ENCODE assay signal across 21 cellular contexts in genomic region chr18:49819071-49819662, GRCh38. TPM values are rescaled to one million over a fixed set of nuclear protein-coding genes. Genes with fewer than 3 reads are reported as not detected.
A peak's percentile ranks its signal among the peaks of the same experiment; 100 is the strongest.
DNase-seq lines count a peak whose midpoint lies in the region; ATAC-seq and TF ChIP-seq lines count a peak whose summit lies in the region.
"Had no signal": no experiment of that assay in that cellular context is flagged by ENCODE, and none has a peak within 500 bp of the region (broad histone marks: within the 10 kb centered on the region; RNA-seq: fewer than 3 reads in every experiment).

No MANE protein-coding gene starts in this region.

- no peak overlapping the region for H4K91ac ChIP-seq in H9 (ENCODE audit: insufficient read length, low read depth, low read length)

- H3K79me1 ChIP-seq in H9 (ENCODE audit: insufficient read depth, low read depth, low read length, poor library complexity, severe bottlenecking), result no peaks in the 10 kb centered on the region

- H3K36me3 Mint-ChIP-seq in activated T-cell treated with anti-CD3 and anti-CD28 coated beads, Interleukin-2, amount 50 U/mL, for 24 hours (ENCODE audit: low read depth), result peaks cover 14% of the 10 kb centered on the region
- peaks cover 3 to 13% (median 9%) of the 10 kb centered on the region in 3 experiments for H3K36me3 Mint-ChIP-seq in H9 (ENCODE audit: insufficient read depth in 1 of 3, low read depth in 3 of 3)
- peaks cover 6 to 25% of the 10 kb centered on the region in 2 donors for H3K36me3 Mint-ChIP-seq in activated naive CD4-positive, alpha-beta T cell treated with anti-CD3 and anti-CD28 coated beads, Interleukin-2, amount 50 U/mL, for 72 hours
- H3K36me3 Mint-ChIP-seq in natural killer cell, result no peaks in the 10 kb centered on the region

- no peaks in the 10 kb centered on the region for H4K20me1 ChIP-seq in H9 (ENCODE audit: control insufficient read depth, insufficient read depth, insufficient read length)

- H3K4me2 ChIP-seq in H9 (ENCODE audit: insufficient read depth, insufficient read length, low read length), result no peak overlapping the region

- no peak overlapping the region for H3K14ac ChIP-seq in H9 (ENCODE audit: insufficient read depth, low read length)

- no peaks in the 10 kb centered on the region for H3K23me2 ChIP-seq in H9 (ENCODE audit: insufficient read length, low read depth, low read length, poor library complexity, severe bottlenecking)

- H3K9me3 Mint-ChIP-seq in activated T-cell treated with anti-CD3 and anti-CD28 coated beads, Interleukin-2, amount 50 U/mL, for 24 hours, result no peaks in the 10 kb centered on the region
- H3K9me3 Mint-ChIP-seq in H9, result peaks cover 0 to under 1% of the 10 kb centered on the region in 2 experiments; a peak in 1 of 5 replicates
- no peaks in the 10 kb centered on the region for H3K9me3 Mint-ChIP-seq in activated naive CD4-positive, alpha-beta T cell treated with anti-CD3 and anti-CD28 coated beads, Interleukin-2, amount 50 U/mL, for 72 hours
- H3K9me3 Mint-ChIP-seq in natural killer cell, result no peaks in the 10 kb centered on the region
- H3K9me3 Mint-ChIP-seq: endodermal cell had no signal

- no peak overlapping the region for H3K9ac ChIP-seq in H9 (ENCODE audit: extremely low read depth, insufficient read length, low read length)

- H2BK5ac ChIP-seq in H9 (ENCODE audit: insufficient read length, low read length), result no peak overlapping the region

- H3T11ph ChIP-seq in H9 (ENCODE audit: low read length), result no peak overlapping the region

- no peak overlapping the region for H2AFZ ChIP-seq in H9 (ENCODE audit: low read length)

- H2BK15ac ChIP-seq in H9 (ENCODE audit: low read depth, low read length), result no peak overlapping the region

- H3K4me3 Mint-ChIP-seq in activated T-cell treated with anti-CD3 and anti-CD28 coated beads, Interleukin-2, amount 50 U/mL, for 24 hours, result peak overlapping the region; percentile 19
- no peak overlapping the region for H3K4me3 Mint-ChIP-seq in H9
- H3K4me3 Mint-ChIP-seq in natural killer cell, result peak overlapping the region; percentile 69
- H3K4me3 Mint-ChIP-seq: endodermal cell had no signal

- no CpG with 5 or more reads among the region's 5 CpGs for WGBS in H9 (ENCODE audit: extremely low coverage, insufficient read length, low lambda C conversion rate)

- no peaks in the 10 kb centered on the region for H3K4me1 ChIP-seq in H9 (ENCODE audit: insufficient read depth, low read length)
- H3K4me1 ChIP-seq: psoas muscle had no signal

- TF ChIP-seq CTCF in H9 (conservative IDR thresholded peaks at IDR 0.05) (no peak), natural killer cell (IDR thresholded peaks at IDR 0.05) (no peak)

- H2AK5ac ChIP-seq in H9 (ENCODE audit: insufficient read length, low read length), result no peak overlapping the region

- no peak overlapping the region for H2BK20ac ChIP-seq in H9 (ENCODE audit: low read depth, low read length, poor library complexity, severe bottlenecking)

- H3K4ac ChIP-seq in H9 (ENCODE audit: low read depth, low read length), result no peak overlapping the region

- H3K4me1 Mint-ChIP-seq in activated T-cell treated with anti-CD3 and anti-CD28 coated beads, Interleukin-2, amount 50 U/mL, for 24 hours (ENCODE audit: low read depth), result peaks cover 59% of the 10 kb centered on the region
- H3K4me1 Mint-ChIP-seq in H9 (peaks cover 5 to 9% of the 10 kb centered on the region in 2 experiments), natural killer cell (peaks cover 78 to 87% of the 10 kb centered on the region in 2 donors)

- no peaks in the 10 kb centered on the region for H3K79me2 ChIP-seq in H9 (ENCODE audit: insufficient read depth, low read length)

- H3K18ac ChIP-seq in H9 (ENCODE audit: insufficient read length, low read depth, low read length), result no peak overlapping the region

- no peaks in the 10 kb centered on the region for H3K27me3 Mint-ChIP-seq in activated T-cell treated with anti-CD3 and anti-CD28 coated beads, Interleukin-2, amount 50 U/mL, for 24 hours
- H3K27me3 Mint-ChIP-seq in H9 (ENCODE audit: low read depth) (no peaks in the 10 kb centered on the region), natural killer cell (ENCODE audit: low read depth in 2 of 2) (no peaks in the 10 kb centered on the region)

- H3K27ac Mint-ChIP-seq in activated T-cell treated with anti-CD3 and anti-CD28 coated beads, Interleukin-2, amount 50 U/mL, for 24 hours, result peak overlapping the region; percentile 88
- H3K27ac Mint-ChIP-seq in H9, result peak overlapping the region in 1 of 3 experiments; percentile 83; a peak in 1 of 7 replicates
- peak overlapping the region; percentile 77 to 93 for H3K27ac Mint-ChIP-seq in activated naive CD4-positive, alpha-beta T cell treated with anti-CD3 and anti-CD28 coated beads, Interleukin-2, amount 50 U/mL, for 72 hours
- H3K27ac Mint-ChIP-seq in natural killer cell, result peak overlapping the region; percentile 77 to 93

- intact Hi-C loops in natural killer cell (cut with micrococcal nuclease) (loop anchor here (10.0 kb wide), 2 partner anchors 874 to 984 kb away; no protein-coding TSS in a partner anchor), Right ventricle myocardium superior (cut with DNase I) (no loop called here)

- H4K5ac ChIP-seq in H9 (ENCODE audit: insufficient read length, low read depth, low read length), result no peak overlapping the region

- H3K27me3 ChIP-seq in H9 (ENCODE audit: insufficient read depth, low read length), result no peaks in the 10 kb centered on the region
- H3K27me3 ChIP-seq: body of pancreas, left lung had no signal

- H2BK120ac ChIP-seq in H9 (ENCODE audit: low read depth, low read length, poor library complexity, severe bottlenecking), result no peak overlapping the region

- ATAC-seq in activated naive CD4-positive, alpha-beta T cell treated with anti-CD3 and anti-CD28 coated beads, Interleukin-2, amount 50 U/mL, for 72 hours, result no peak
- ATAC-seq in natural killer cell (no peak), GM19467 (IDR thresholded peaks at IDR 0.05; ENCODE audit: unreplicated experiment) (no peak), Right ventricle myocardium superior (ENCODE audit: poor library complexity) (no peak), GM19035 (IDR thresholded peaks at IDR 0.05; ENCODE audit: unreplicated experiment) (no peak)
- ATAC-seq: body of pancreas, psoas muscle had no signal

- peak overlapping the region; percentile 27 for H3K27ac ChIP-seq in H9 (ENCODE audit: insufficient read length, low read depth, low read length)
- H3K27ac ChIP-seq: body of pancreas, left lung, psoas muscle, RWPE1 had no signal

- H3K23ac ChIP-seq in H9 (ENCODE audit: insufficient read length, low read depth, low read length), result no peak overlapping the region

- no peak overlapping the region for H3K56ac ChIP-seq in H9 (ENCODE audit: insufficient read length, low read depth, low read length)

- H4K8ac ChIP-seq in H9 (replicated peaks; ENCODE audit: insufficient read length, low read depth, low read length), result no peak overlapping the region

- no peaks in the 10 kb centered on the region for H3K9me3 ChIP-seq in H9 (ENCODE audit: control insufficient read depth, low read depth, low read length)
- H3K9me3 ChIP-seq: body of pancreas, left lung, psoas muscle had no signal

- no peak overlapping the region for H2BK12ac ChIP-seq in H9 (ENCODE audit: insufficient read length, low read depth, low read length)

- no peak for DNase-seq in activated T-cell treated with anti-CD3 and anti-CD28 coated beads, Interleukin-2, amount 50 U/mL, for 24 hours
- no peak for DNase-seq in activated T-cell treated with anti-CD3 and anti-CD28 coated beads for 4 hours
- DNase-seq in H9, result no peak
- no peak for DNase-seq in activated naive CD4-positive, alpha-beta T cell treated with anti-CD3 and anti-CD28 coated beads, Interleukin-2, amount 50 U/mL, for 72 hours (ENCODE audit: low spot score in 2 of 2)
- DNase-seq in natural killer cell, result no peak
- DNase-seq in Right ventricle myocardium superior, result no peak
- DNase-seq: activated CD8-positive, alpha-beta memory T cell treated with anti-CD3 and anti-CD28 coated beads for 24 hours; activated gamma-delta T cell treated with Interleukin-2 at 50 U/mL for 16 hours; body of pancreas; DMS79 treated with DMSO at 0.1 percent for 48 hours; endodermal cell; Karpas-422; left lung; NCI-H1092; NCI-H2029; NCI-H446 treated with DMSO at 0.1 percent for 48 hours; psoas muscle; stimulated activated CD8-positive, alpha-beta memory T cell treated with anti-CD3 and anti-CD28 coated beads, Interleukin-4, amount 100 ng/mL, for 48 hours had no signal

RNA-seq across cellular contexts. Expression of gene ACAA2, which starts 5.8 kb away (rescaled TPM):
- total RNA-seq in H9 (2021) (115 and 116 TPM in 2 replicates), natural killer cell (10 to 100 TPM; 47.0 to 71.7 (median 59.2) TPM), Right ventricle myocardium superior (443 TPM)
- total RNA-seq in activated naive CD4-positive, alpha-beta T cell treated with anti-CD3 and anti-CD28 coated beads, Interleukin-2, amount 50 U/mL, for 72 hours, result 10 to 100 TPM; 47.0 to 86.9 TPM

Comparison
In these comparisons a context has a peak if more than half of its experiments do, and no peak if none do; other contexts are left out.
1. H3K4me3 Mint-ChIP-seq: peak in activated T-cell treated with anti-CD3 and anti-CD28 coated beads, Interleukin-2, amount 50 U/mL, for 24 hours (single experiment) and natural killer cell (single experiment); none in H9 (0 of 2).